ENCODE assay signal across 15 cellular contexts in genomic region chr16:57893217-57893558, GRCh38.
A peak's percentile ranks its signal among the peaks of the same experiment; 100 is the strongest.
DNase-seq lines count a peak whose midpoint lies in the region; ATAC-seq and TF ChIP-seq lines count a peak whose summit lies in the region.
"Had no signal": no experiment of that assay in that cellular context is flagged by ENCODE, and none has a peak within 500 bp of the region (broad histone marks: within the 10 kb centered on the region; RNA-seq: fewer than 3 reads in every experiment).

No MANE protein-coding gene starts in this region.

- H3K27ac ChIP-seq in heart right ventricle, result peak overlapping the region in 4 of 10 donors; percentile 13 to 90 (median 30)
- peak overlapping the region; percentile 92 for H3K27ac ChIP-seq in hepatocyte
- peak overlapping the region; percentile 88 for H3K27ac ChIP-seq in osteoblast (ENCODE audit: low read depth, low read length)

- DNase-seq in Right ventricle myocardium superior (peak; percentile 16), heart right ventricle (no peak), hepatocyte (ENCODE audit: low spot score) (no peak), osteoblast (ENCODE audit: insufficient read length, low spot score, missing footprints) (no peak), AG08395 (ENCODE audit: low spot score) (no peak)
- DNase-seq in activated CD8-positive, alpha-beta T cell treated with anti-CD3 and anti-CD28 coated beads, Interleukin-2, amount 10 ng/mL, durations not matched to agents 7 days and 5 days, result no peak
- DNase-seq in activated effector memory CD4-positive, alpha-beta T cell treated with anti-CD3 and anti-CD28 coated beads, Interleukin-2, amount 50 U/mL, for 16 hours, result no peak
- DNase-seq in activated CD8-positive, alpha-beta memory T cell treated with anti-CD3 and anti-CD28 coated beads, Interleukin-2, amount 10 ng/mL, durations not matched to agents 7 days and 5 days, result no peak
- DNase-seq: 8988T; activated CD4-positive, alpha-beta T cell treated with anti-CD3 and anti-CD28 coated beads, Interleukin-2, amount 10 ng/mL, durations not matched to agents 7 days and 5 days; CD4-positive, alpha-beta T cell; DMS79; NCI-H1930; occipital lobe; stimulated activated CD4-positive, alpha-beta T cell treated with anti-CD3 and anti-CD28 coated beads, Interleukin-4, amount 100 ng/mL, for 1 hour had no signal

- CTCF ChIA-PET in activated CD8-positive, alpha-beta T cell treated with anti-CD3 and anti-CD28 coated beads, Interleukin-2, amount 10 ng/mL, durations not matched to agents 7 days and 5 days (lab: Charles Lee), result interaction anchor here (1.6 kb wide), 1 partner anchor 13 kb away, joined by 5 read pairs; no protein-coding TSS in a partner anchor
- CTCF ChIA-PET in activated CD8-positive, alpha-beta memory T cell treated with anti-CD3 and anti-CD28 coated beads, Interleukin-2, amount 10 ng/mL, durations not matched to agents 7 days and 5 days (lab: Charles Lee), result interaction anchor here (1.1 to 1.3 kb wide), 2 partner anchors 112 to 136 kb away, joined by 3 to 4 read pairs; no protein-coding TSS in a partner anchor

- no peak overlapping the region for H3K27ac Mint-ChIP-seq in activated CD8-positive, alpha-beta T cell treated with anti-CD3 and anti-CD28 coated beads, Interleukin-2, amount 10 ng/mL, durations not matched to agents 7 days and 5 days
- no peak overlapping the region for H3K27ac Mint-ChIP-seq in activated CD8-positive, alpha-beta memory T cell treated with anti-CD3 and anti-CD28 coated beads, Interleukin-2, amount 10 ng/mL, durations not matched to agents 7 days and 5 days
- H3K27ac Mint-ChIP-seq: activated CD4-positive, alpha-beta T cell treated with anti-CD3 and anti-CD28 coated beads, Interleukin-2, amount 10 ng/mL, durations not matched to agents 7 days and 5 days; CD4-positive, alpha-beta T cell had no signal

- WGBS in heart right ventricle, 2 donors, result 88 to 90% methylated on average over 5 of the region's 5 CpGs
- 83% methylated on average over 5 of the region's 5 CpGs for WGBS in hepatocyte (ENCODE audit: low lambda C conversion rate, missing lambda C conversion rate)

- H3K4me3 ChIP-seq in heart right ventricle, result peak overlapping the region in 1 of 10 donors; percentile 38
- H3K4me3 ChIP-seq in hepatocyte, result no peak overlapping the region
- no peak overlapping the region for H3K4me3 ChIP-seq in osteoblast (ENCODE audit: insufficient read depth, low read length)

- H3K9me3 ChIP-seq in heart right ventricle, result no peaks in the 10 kb centered on the region
- H3K9me3 ChIP-seq in hepatocyte (ENCODE audit: low read depth), result no peaks in the 10 kb centered on the region
- no peaks in the 10 kb centered on the region for H3K9me3 ChIP-seq in osteoblast (ENCODE audit: low read depth, low read length)

- TF ChIP-seq CTCF in heart right ventricle (IDR thresholded peaks at IDR 0.05) (no peak), hepatocyte (IDR thresholded peaks at IDR 0.05; ENCODE audit: poor library complexity) (no peak), osteoblast (IDR thresholded peaks at IDR 0.05; ENCODE audit: extremely low read depth, low read depth, low read length) (no peak)

- POLR2A ChIA-PET in activated CD8-positive, alpha-beta T cell treated with anti-CD3 and anti-CD28 coated beads, Interleukin-2, amount 10 ng/mL, durations not matched to agents 7 days and 5 days (lab: Charles Lee), result no interaction called here

- intact Hi-C loops in Right ventricle myocardium superior (cut with DNase I) (no loop called here), heart right ventricle (cut with DNase I) (loop anchor here in 2 of 10 donors (10.0 kb wide), 1 partner anchor 232 kb away; the partner anchor contains the start of gene CFAP20 (in 2 of the 2))

- H3K27me3 ChIP-seq in heart right ventricle (peaks cover 0 to 4% (median 0%) of the 10 kb centered on the region in 7 donors), hepatocyte (no peaks in the 10 kb centered on the region), osteoblast (ENCODE audit: insufficient read depth, low read length) (peaks cover 19% of the 10 kb centered on the region)

- H3K9me3 Mint-ChIP-seq in activated CD8-positive, alpha-beta T cell treated with anti-CD3 and anti-CD28 coated beads, Interleukin-2, amount 10 ng/mL, durations not matched to agents 7 days and 5 days (ENCODE audit: insufficient read depth), result no peaks in the 10 kb centered on the region
- H3K9me3 Mint-ChIP-seq in activated CD8-positive, alpha-beta memory T cell treated with anti-CD3 and anti-CD28 coated beads, Interleukin-2, amount 10 ng/mL, durations not matched to agents 7 days and 5 days (ENCODE audit: low read depth), result no peaks in the 10 kb centered on the region
- H3K9me3 Mint-ChIP-seq: activated CD4-positive, alpha-beta T cell treated with anti-CD3 and anti-CD28 coated beads, Interleukin-2, amount 10 ng/mL, durations not matched to agents 7 days and 5 days; CD4-positive, alpha-beta T cell had no signal

- peaks cover 11% of the 10 kb centered on the region for H3K4me1 Mint-ChIP-seq in activated CD8-positive, alpha-beta T cell treated with anti-CD3 and anti-CD28 coated beads, Interleukin-2, amount 10 ng/mL, durations not matched to agents 7 days and 5 days (ENCODE audit: low read depth)
- peaks cover 4% of the 10 kb centered on the region for H3K4me1 Mint-ChIP-seq in activated CD8-positive, alpha-beta memory T cell treated with anti-CD3 and anti-CD28 coated beads, Interleukin-2, amount 10 ng/mL, durations not matched to agents 7 days and 5 days

- no peak for ATAC-seq in Right ventricle myocardium superior (ENCODE audit: poor library complexity)
- ATAC-seq in heart right ventricle, result no peak
- no peak for ATAC-seq in activated CD8-positive, alpha-beta T cell treated with anti-CD3 and anti-CD28 coated beads, Interleukin-2, amount 10 ng/mL, durations not matched to agents 7 days and 5 days
- no peak for ATAC-seq in activated CD8-positive, alpha-beta memory T cell treated with anti-CD3 and anti-CD28 coated beads, Interleukin-2, amount 10 ng/mL, durations not matched to agents 7 days and 5 days

- H3K79me2 ChIP-seq in hepatocyte, result no peaks in the 10 kb centered on the region
- H3K79me2 ChIP-seq in osteoblast (ENCODE audit: insufficient read depth, low read length), result no peaks in the 10 kb centered on the region

- H2AFZ ChIP-seq in hepatocyte (no peak overlapping the region), osteoblast (ENCODE audit: low read length) (no peak overlapping the region)

- H4K20me1 ChIP-seq in hepatocyte (ENCODE audit: insufficient read depth, poor library complexity, severe bottlenecking) (no peaks in the 10 kb centered on the region), osteoblast (ENCODE audit: insufficient read depth, low read length) (no peaks in the 10 kb centered on the region)

- H3K27me3 Mint-ChIP-seq in activated CD8-positive, alpha-beta T cell treated with anti-CD3 and anti-CD28 coated beads, Interleukin-2, amount 10 ng/mL, durations not matched to agents 7 days and 5 days (ENCODE audit: low read depth), result peaks cover 35% of the 10 kb centered on the region
- peaks cover 38% of the 10 kb centered on the region for H3K27me3 Mint-ChIP-seq in activated CD8-positive, alpha-beta memory T cell treated with anti-CD3 and anti-CD28 coated beads, Interleukin-2, amount 10 ng/mL, durations not matched to agents 7 days and 5 days

- H3K9me2 ChIP-seq in hepatocyte (replicated peaks; ENCODE audit: insufficient read depth), result no peaks in the 10 kb centered on the region

- H3K4me1 ChIP-seq in heart right ventricle, result peaks cover 0 to 69% (median 0%) of the 10 kb centered on the region in 9 donors
- peaks cover 19% of the 10 kb centered on the region for H3K4me1 ChIP-seq in hepatocyte (ENCODE audit: insufficient read depth)
- H3K4me1 ChIP-seq in osteoblast (ENCODE audit: insufficient read depth, low read length), result peaks cover 49% of the 10 kb centered on the region

- H3K4me2 ChIP-seq in hepatocyte, result no peak overlapping the region
- no peak overlapping the region for H3K4me2 ChIP-seq in osteoblast (ENCODE audit: insufficient read depth, low read length)

- H3K4me3 Mint-ChIP-seq in activated CD8-positive, alpha-beta T cell treated with anti-CD3 and anti-CD28 coated beads, Interleukin-2, amount 10 ng/mL, durations not matched to agents 7 days and 5 days, result no peak overlapping the region
- no peak overlapping the region for H3K4me3 Mint-ChIP-seq in activated CD8-positive, alpha-beta memory T cell treated with anti-CD3 and anti-CD28 coated beads, Interleukin-2, amount 10 ng/mL, durations not matched to agents 7 days and 5 days
- H3K4me3 Mint-ChIP-seq: activated CD4-positive, alpha-beta T cell treated with anti-CD3 and anti-CD28 coated beads, Interleukin-2, amount 10 ng/mL, durations not matched to agents 7 days and 5 days; CD4-positive, alpha-beta T cell had no signal

- H3K36me3 ChIP-seq in heart right ventricle (no peaks in the 10 kb centered on the region), hepatocyte (replicated peaks; ENCODE audit: insufficient read depth, low read depth) (no peaks in the 10 kb centered on the region), osteoblast (ENCODE audit: insufficient read depth, low read length) (no peaks in the 10 kb centered on the region)

- H3K36me3 Mint-ChIP-seq in activated CD8-positive, alpha-beta T cell treated with anti-CD3 and anti-CD28 coated beads, Interleukin-2, amount 10 ng/mL, durations not matched to agents 7 days and 5 days (ENCODE audit: low read depth), result no peaks in the 10 kb centered on the region
- H3K36me3 Mint-ChIP-seq in activated CD8-positive, alpha-beta memory T cell treated with anti-CD3 and anti-CD28 coated beads, Interleukin-2, amount 10 ng/mL, durations not matched to agents 7 days and 5 days, result no peaks in the 10 kb centered on the region
